ENCODE assay signal across 13 cellular contexts in the genomic region with DNA sequence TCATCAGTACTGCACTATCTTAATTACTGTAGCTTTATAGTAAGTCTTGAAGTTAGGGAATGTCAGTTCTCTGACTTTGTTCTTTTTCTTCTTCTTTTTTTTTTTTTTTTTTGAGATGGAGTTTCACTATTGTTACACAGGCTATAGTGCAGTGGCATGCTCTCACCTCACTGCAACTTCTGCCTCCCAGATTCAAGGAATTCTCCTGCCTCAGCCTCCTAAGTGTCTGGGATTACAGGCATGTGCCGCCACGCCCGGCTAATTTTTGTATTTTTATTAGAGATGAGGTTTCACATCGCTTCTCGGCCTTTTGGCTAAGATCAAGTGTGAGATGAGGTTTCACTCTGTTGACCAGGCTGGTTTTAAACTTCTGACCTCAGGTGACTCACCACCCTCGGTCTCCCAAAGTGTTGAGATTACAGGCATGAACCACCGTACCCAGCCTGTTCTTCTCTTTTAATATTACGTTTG. TPM values are rescaled to one million over a fixed set of nuclear protein-coding genes. Genes with fewer than 3 reads are reported as not detected.
DNase-seq lines count a peak whose midpoint lies in the region; ATAC-seq and TF ChIP-seq lines count a peak whose summit lies in the region.
"Had no signal": no experiment of that assay in that cellular context is flagged by ENCODE, and none has a peak within 500 bp of the region (broad histone marks: within the 10 kb centered on the region; RNA-seq: fewer than 3 reads in every experiment).

No MANE protein-coding gene starts in this region.

- 71 to 77% methylated on average over 8 of the region's 8 CpGs for WGBS in lower leg skin, 2 donors

- DNase-seq in BJ (ENCODE audit: low read depth) (peak; percentile 31), HEK293T (ENCODE audit: extremely low spot score) (no peak), SJSA1 (ENCODE audit: low read depth in 1 of 2, low spot score in 2 of 2) (peak; percentile 69 to 70), fibroblast of the conjunctiva (ENCODE audit: low read depth) (peak; percentile 22), lower leg skin (ENCODE audit: low spot score in 2 of 2) (no peak), SHP77 treated with DMSO at 0.1 percent for 48 hours (lab: John Stamatoyannopoulos, UW) (no peak)
- DNase-seq: activated T-cell treated with anti-CD3 and anti-CD28 coated beads, Interleukin-2, amount 50 U/mL, for 4 hours; CD8-positive, alpha-beta T cell; NCI-H1930; T-cell had no signal

- TF ChIP-seq CTCF in BJ (IDR thresholded peaks at IDR 0.05; ENCODE audit: insufficient read depth, low read depth, low read length): no peak
- TF ChIP-seq CTCF in lower leg skin (IDR thresholded peaks at IDR 0.05): no peak

- intact Hi-C loops in lower leg skin (cut with DNase I; ENCODE audit: low total_unique reads): no loop called here

- H3K36me3 ChIP-seq in BJ (ENCODE audit: control insufficient read depth, insufficient read depth, low read length) (no peaks in the 10 kb centered on the region), SJSA1 (no peaks in the 10 kb centered on the region)

- no peak for TF ChIP-seq POLR2A in lower leg skin (IDR thresholded peaks at IDR 0.05)

- H3K9me3 ChIP-seq in SJSA1 (replicated peaks): no peaks in the 10 kb centered on the region

- H3K4me3 ChIP-seq in BJ (ENCODE audit: low read depth, low read length) (no peak overlapping the region), SJSA1 (peak overlapping the region; percentile 12; the same call in 1 of the 2 replicates), lower leg skin (ENCODE audit: low read depth, poor library complexity, severe bottlenecking) (no peak overlapping the region)
- H3K4me3 ChIP-seq: lung had no signal

- CTCF ChIA-PET in BJ (lab: Yijun Ruan, JAX) (no interaction called here), HEK293T (lab: Yijun Ruan, JAX) (no interaction called here)

- H3K27me3 ChIP-seq in BJ (ENCODE audit: control insufficient read depth, insufficient read depth, low read length) (no peaks in the 10 kb centered on the region), SJSA1 (replicated peaks) (no peaks in the 10 kb centered on the region)

- peaks cover 49% of the 10 kb centered on the region for H3K4me1 ChIP-seq in SJSA1 (replicated peaks)

- ATAC-seq in GM21825 (IDR thresholded peaks at IDR 0.05; ENCODE audit: unreplicated experiment) (no peak), HG02852 (IDR thresholded peaks at IDR 0.05; ENCODE audit: unreplicated experiment) (no peak)
- ATAC-seq: activated T-cell treated with anti-CD3 and anti-CD28 coated beads, Interleukin-2, amount 50 U/mL, for 4 hours; CD8-positive, alpha-beta T cell; T-cell had no signal

- H3K27ac ChIP-seq in SJSA1: peak overlapping the region; percentile 23; the same call in 1 of the 2 replicates

- POLR2A ChIA-PET in BJ (lab: Charles Lee): no interaction called here
- POLR2A ChIA-PET in HEK293T (lab: Yijun Ruan, JAX): no interaction called here

TF ChIP-seq in HEK293T, 16 proteins besides CTCF, POLR2A, EP300 and RAD21:
- peak; percentile 88 for TF ChIP-seq ZNF384 (IDR thresholded peaks at IDR 0.05)
- no peak for TF ChIP-seq NFRKB (IDR thresholded peaks at IDR 0.05)
- TF ChIP-seq FOXM1 (IDR thresholded peaks at IDR 0.05; ENCODE audit: borderline replicate concordance): no peak
- no peak for TF ChIP-seq FOXK2 (IDR thresholded peaks at IDR 0.05)

RNA-seq across cellular contexts. Expression of gene TANC1, which starts 41.9 kb away (rescaled TPM):
- 19.9 and 22.0 TPM in 2 replicates for polyA plus RNA-seq in BJ (2011; rRNA removed)
- 34.6 and 47.9 TPM in 2 replicates for polyA minus RNA-seq in BJ (2011; rRNA and poly(A)+ RNA removed)
- 11.6 and 26.5 TPM in 2 replicates for total RNA-seq in SJSA1 (2014; rRNA removed; shearing (Covaris generic))
- 100 to 1,000 TPM in 2 of 4 donors, 10 to 100 TPM in 2; 65.8 to 111 (median 93.6) TPM for total RNA-seq in lower leg skin

Comparison
In these comparisons a context has a peak if more than half of its experiments do, and no peak if none do; other contexts are left out.
1. DNase-seq: peak in BJ (single experiment), SJSA1 (2 of 2) and fibroblast of the conjunctiva (single experiment); none in HEK293T (single experiment), lower leg skin (0 of 2) and SHP77 treated with DMSO at 0.1 percent for 48 hours (single experiment).